In the genomic region with DNA sequence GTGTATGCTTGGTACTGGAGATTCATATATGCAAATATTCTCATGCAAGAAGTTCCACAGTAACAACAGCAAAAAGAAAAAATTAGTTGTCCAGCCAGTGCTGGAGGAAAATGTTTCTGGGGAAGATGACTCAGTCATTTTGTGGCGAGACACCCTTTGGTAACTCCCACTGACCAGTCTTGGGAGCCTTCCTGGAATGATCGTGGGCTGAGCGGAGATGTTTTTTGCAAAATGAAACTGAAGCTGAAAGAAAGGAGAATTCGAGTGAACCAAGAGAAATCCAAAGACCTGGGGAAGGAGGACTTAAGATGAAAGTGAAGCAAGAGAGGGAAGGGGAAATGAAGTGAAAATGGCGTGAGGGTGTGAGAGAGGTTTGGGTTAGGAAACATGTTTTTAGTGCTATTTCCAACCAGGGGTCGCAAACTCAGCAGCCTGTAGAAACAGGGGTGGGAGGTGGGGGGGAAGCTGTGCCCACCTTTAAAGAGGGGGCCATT, we compare ENCODE assay signal across 9 cellular contexts. TPM values are rescaled to one million over a fixed set of nuclear protein-coding genes. Genes with fewer than 3 reads are reported as not detected.
DNase-seq lines count a peak whose midpoint lies in the region; ATAC-seq and TF ChIP-seq lines count a peak whose summit lies in the region.
"Had no signal": no experiment of that assay in that cellular context is flagged by ENCODE, and none has a peak within 500 bp of the region (broad histone marks: within the 10 kb centered on the region; RNA-seq: fewer than 3 reads in every experiment).

No MANE protein-coding gene starts in this region.

- no peak for TF ChIP-seq CTCF in HL-60 (IDR thresholded peaks at IDR 0.05; ENCODE audit: insufficient read depth, low read length)

- CTCF ChIA-PET in activated CD4-positive, alpha-beta memory T cell treated with anti-CD3 and anti-CD28 coated beads, Interleukin-2, amount 10 ng/mL, durations not matched to agents 7 days and 5 days (lab: Charles Lee): interaction anchor here (0.6 to 1.5 kb wide), 9 partner anchors 10 to 347 kb away, joined by 3 to 7 read pairs (median 3); partner anchors contain the start of gene ARL6IP1
- CTCF ChIA-PET in HEK293T (lab: Yijun Ruan, JAX): interaction anchor here (1.6 kb wide), 1 partner anchor 25 kb away, joined by 3 read pairs; no protein-coding TSS in a partner anchor

- peaks cover 16% of the 10 kb centered on the region; the same call in 1 of the 2 replicates for H3K36me3 ChIP-seq in ACC112 (ENCODE audit: insufficient read depth, low read length)
- H3K36me3 ChIP-seq: cardiac muscle cell had no signal

- intact Hi-C loops in sciatic nerve (cut with DNase I): no loop called here

- peaks cover 64% of the 10 kb centered on the region for H3K79me2 ChIP-seq in ACC112 (ENCODE audit: control insufficient read depth, insufficient read depth, low read length, unreplicated experiment)

- peaks cover 51% of the 10 kb centered on the region for H3K4me1 ChIP-seq in ACC112 (ENCODE audit: control insufficient read depth, insufficient read depth, low read length, unreplicated experiment)

- H3K4me1 Mint-ChIP-seq in activated CD4-positive, alpha-beta memory T cell treated with anti-CD3 and anti-CD28 coated beads, Interleukin-2, amount 10 ng/mL, durations not matched to agents 7 days and 5 days: peaks cover 50% of the 10 kb centered on the region

- peak; percentile 79 for ATAC-seq in sciatic nerve

- peak overlapping the region; percentile 31 for H2AFZ ChIP-seq in ACC112 (ENCODE audit: low read length, unreplicated experiment)

- H3K27ac ChIP-seq in ACC112 (ENCODE audit: low read depth, low read length) (peak overlapping the region; percentile 99), HL-60 (replicated peaks) (peak overlapping the region; percentile 54)
- H3K27ac ChIP-seq: cardiac muscle cell had no signal

- no peaks in the 10 kb centered on the region for H3K9me3 Mint-ChIP-seq in activated CD4-positive, alpha-beta memory T cell treated with anti-CD3 and anti-CD28 coated beads, Interleukin-2, amount 10 ng/mL, durations not matched to agents 7 days and 5 days

- peak overlapping the region; percentile 93 for H3K27ac Mint-ChIP-seq in activated CD4-positive, alpha-beta memory T cell treated with anti-CD3 and anti-CD28 coated beads, Interleukin-2, amount 10 ng/mL, durations not matched to agents 7 days and 5 days

- H3K4me3 ChIP-seq in ACC112 (ENCODE audit: low read depth, low read length): peak overlapping the region; percentile 81
- H3K4me3 ChIP-seq in HL-60 (replicated peaks; ENCODE audit: insufficient read depth, low read length): peak overlapping the region; percentile 38
- H3K4me3 ChIP-seq: cardiac muscle cell had no signal

- POLR2A ChIA-PET in activated CD4-positive, alpha-beta memory T cell treated with anti-CD3 and anti-CD28 coated beads, Interleukin-2, amount 10 ng/mL, durations not matched to agents 7 days and 5 days (lab: Charles Lee): interaction anchor here (0.8 to 2.7 kb wide), 6 partner anchors 9 to 436 kb away, joined by 3 to 8 read pairs (median 5); partner anchors contain the start of genes ARL6IP1 and VPS35L
- POLR2A ChIA-PET in HEK293T (lab: Yijun Ruan, JAX): interaction anchor here (1.1 kb wide), 1 partner anchor 12 kb away, joined by 6 read pairs; no protein-coding TSS in a partner anchor

- peaks cover 11% of the 10 kb centered on the region for H3K36me3 Mint-ChIP-seq in activated CD4-positive, alpha-beta memory T cell treated with anti-CD3 and anti-CD28 coated beads, Interleukin-2, amount 10 ng/mL, durations not matched to agents 7 days and 5 days (ENCODE audit: low read depth)

- peak overlapping the region; percentile 77 for H3K4me3 Mint-ChIP-seq in activated CD4-positive, alpha-beta memory T cell treated with anti-CD3 and anti-CD28 coated beads, Interleukin-2, amount 10 ng/mL, durations not matched to agents 7 days and 5 days

- peak; percentile 41 to 82 for DNase-seq in HL-60 (ENCODE audit: low read depth in 1 of 2, low spot score in 1 of 2)
- DNase-seq in activated CD4-positive, alpha-beta memory T cell treated with anti-CD3 and anti-CD28 coated beads, Interleukin-2, amount 10 ng/mL, durations not matched to agents 7 days and 5 days: peak; percentile 35
- peak; percentile 56 for DNase-seq in foreskin melanocyte
- peak; percentile 72 for DNase-seq in sciatic nerve (ENCODE audit: low spot score)
- DNase-seq in HEK293T (ENCODE audit: extremely low spot score): no peak
- DNase-seq in effector CD8-positive, alpha-beta T cell (lab: John Stamatoyannopoulos, UW): no peak
- no peak for DNase-seq in NCI-H774 (lab: John Stamatoyannopoulos, UW)

- no peaks in the 10 kb centered on the region for H3K27me3 Mint-ChIP-seq in activated CD4-positive, alpha-beta memory T cell treated with anti-CD3 and anti-CD28 coated beads, Interleukin-2, amount 10 ng/mL, durations not matched to agents 7 days and 5 days

- H3K27me3 ChIP-seq in ACC112 (ENCODE audit: insufficient read depth, low read length) (no peaks in the 10 kb centered on the region), HL-60 (ENCODE audit: insufficient read depth, poor library complexity, severe bottlenecking) (peaks cover 3% of the 10 kb centered on the region)

TF ChIP-seq in HEK293T, 16 proteins besides CTCF, POLR2A, EP300 and RAD21:
- TF ChIP-seq ARNT (IDR thresholded peaks at IDR 0.05) (no peak), L3MBTL2 (conservative IDR thresholded peaks at IDR 0.05) (no peak), NFRKB (IDR thresholded peaks at IDR 0.05) (no peak), PKNOX1 (IDR thresholded peaks at IDR 0.05) (no peak), ZNF384 (IDR thresholded peaks at IDR 0.05) (no peak), LEF1 (IDR thresholded peaks at IDR 0.05; ENCODE audit: borderline replicate concordance) (no peak), ELF4 (IDR thresholded peaks at IDR 0.05) (no peak), CTBP1 (IDR thresholded peaks at IDR 0.05; ENCODE audit: borderline replicate concordance) (no peak), FOXA1 (IDR thresholded peaks at IDR 0.05) (no peak), HDGF (IDR thresholded peaks at IDR 0.05; ENCODE audit: borderline replicate concordance) (no peak), SUZ12 (IDR thresholded peaks at IDR 0.05) (no peak), SP1 (IDR thresholded peaks at IDR 0.05) (no peak)

RNA-seq across cellular contexts. Expression of gene ITPRIPL2, which starts 5.2 kb away (rescaled TPM):
- total RNA-seq in activated CD4-positive, alpha-beta memory T cell treated with anti-CD3 and anti-CD28 coated beads, Interleukin-2, amount 10 ng/mL, durations not matched to agents 7 days and 5 days: 10 to 100 TPM; 11.1 to 11.2 TPM
- total RNA-seq in sciatic nerve: 57.6 TPM

RNA-seq across cellular contexts. Expression of gene SYT17, which starts 49.1 kb away (rescaled TPM):
- not detected for total RNA-seq in activated CD4-positive, alpha-beta memory T cell treated with anti-CD3 and anti-CD28 coated beads, Interleukin-2, amount 10 ng/mL, durations not matched to agents 7 days and 5 days
- 8.2 TPM for total RNA-seq in sciatic nerve

RNA-seq across cellular contexts. Expression of gene COQ7, which starts 51.6 kb away (rescaled TPM):
- total RNA-seq in activated CD4-positive, alpha-beta memory T cell treated with anti-CD3 and anti-CD28 coated beads, Interleukin-2, amount 10 ng/mL, durations not matched to agents 7 days and 5 days: 10 to 100 TPM; 13.2 to 14.6 TPM
- total RNA-seq in sciatic nerve: 27.5 TPM

Comparison
In these comparisons a context has a peak if more than half of its experiments do, and no peak if none do; other contexts are left out.
1. DNase-seq: peak in HL-60 (2 of 2), activated CD4-positive, alpha-beta memory T cell treated with anti-CD3 and anti-CD28 coated beads, Interleukin-2, amount 10 ng/mL, durations not matched to agents 7 days and 5 days (single experiment), foreskin melanocyte (single experiment) and sciatic nerve (single experiment); none in HEK293T (single experiment), effector CD8-positive, alpha-beta T cell (single experiment) and NCI-H774 (single experiment).